In genomic region chr2:127387655-127388422, GRCh38 we compare ENCODE assay signal across 8 cellular contexts. TPM values are rescaled to one million over a fixed set of nuclear protein-coding genes. Genes with fewer than 3 reads are reported as not detected.
A peak's percentile ranks its signal among the peaks of the same experiment; 100 is the strongest.
DNase-seq lines count a peak whose midpoint lies in the region; ATAC-seq and TF ChIP-seq lines count a peak whose summit lies in the region.

MAP3K2 (minus strand) TSS chr2:127387975; CDS start chr2:127343129, 44,846 bp downstream.

- ATAC-seq in GM19035 (IDR thresholded peaks at IDR 0.05; ENCODE audit: unreplicated experiment) (peak; percentile 81), HG03342 (IDR thresholded peaks at IDR 0.05; ENCODE audit: unreplicated experiment) (peak; percentile 70)

- H3K4me3 ChIP-seq in AG10803 (ENCODE audit: low read length) (peak within 1 kb of the TSS; percentile 88), kidney epithelial cell (ENCODE audit: low read depth, low read length) (peak within 1 kb of the TSS; percentile 96)

- DNase-seq in AG10803 (ENCODE audit: low read depth): peak; percentile 89
- peak; percentile 88 for DNase-seq in NCI-H460 (ENCODE audit: extremely low read depth, low read depth)
- peak; percentile 91 to 95 for DNase-seq in activated CD4-positive, alpha-beta T cell treated with anti-CD3 and anti-CD28 coated beads for 24 hours (ENCODE audit: low read depth in 2 of 2)
- DNase-seq in cerebellum (ENCODE audit: low spot score): peak; percentile 97
- DNase-seq in kidney epithelial cell (ENCODE audit: low read depth): no peak
- peak; percentile 97 for DNase-seq in stimulated activated CD4-positive, alpha-beta T cell treated with anti-CD3 and anti-CD28 coated beads, Interleukin-15, amount 100 ng/mL, for 24 hours

- no peaks in the 10 kb centered on the region for H3K36me3 ChIP-seq in kidney epithelial cell (ENCODE audit: control insufficient read depth, insufficient read depth, low read length)

- TF ChIP-seq CTCF in AG10803 (conservative IDR thresholded peaks at IDR 0.05; ENCODE audit: low read length): no peak
- no peak for TF ChIP-seq CTCF in kidney epithelial cell (IDR thresholded peaks at IDR 0.05; ENCODE audit: insufficient read depth, low read length, poor library complexity, severe bottlenecking)

- no peaks in the 10 kb centered on the region for H3K27me3 ChIP-seq in kidney epithelial cell (ENCODE audit: control insufficient read depth, insufficient read depth, low read length)

RNA-seq across cellular contexts. Expression of gene MAP3K2, which starts in this region (rescaled TPM):
- total RNA-seq in NCI-H460 (2014; rRNA removed; shearing (Covaris generic)): 39.9 and 41.7 TPM in 2 replicates
- 10.3 and 24.4 TPM in 2 replicates for polyA plus RNA-seq in NCI-H460 (2014; cell fraction: nucleus; rRNA removed)
- total RNA-seq in cerebellum (49.9 TPM), kidney epithelial cell (42.2 and 59.4 TPM in 2 replicates)
